12 cellular contexts compared by ENCODE assay signal in the genomic region with DNA sequence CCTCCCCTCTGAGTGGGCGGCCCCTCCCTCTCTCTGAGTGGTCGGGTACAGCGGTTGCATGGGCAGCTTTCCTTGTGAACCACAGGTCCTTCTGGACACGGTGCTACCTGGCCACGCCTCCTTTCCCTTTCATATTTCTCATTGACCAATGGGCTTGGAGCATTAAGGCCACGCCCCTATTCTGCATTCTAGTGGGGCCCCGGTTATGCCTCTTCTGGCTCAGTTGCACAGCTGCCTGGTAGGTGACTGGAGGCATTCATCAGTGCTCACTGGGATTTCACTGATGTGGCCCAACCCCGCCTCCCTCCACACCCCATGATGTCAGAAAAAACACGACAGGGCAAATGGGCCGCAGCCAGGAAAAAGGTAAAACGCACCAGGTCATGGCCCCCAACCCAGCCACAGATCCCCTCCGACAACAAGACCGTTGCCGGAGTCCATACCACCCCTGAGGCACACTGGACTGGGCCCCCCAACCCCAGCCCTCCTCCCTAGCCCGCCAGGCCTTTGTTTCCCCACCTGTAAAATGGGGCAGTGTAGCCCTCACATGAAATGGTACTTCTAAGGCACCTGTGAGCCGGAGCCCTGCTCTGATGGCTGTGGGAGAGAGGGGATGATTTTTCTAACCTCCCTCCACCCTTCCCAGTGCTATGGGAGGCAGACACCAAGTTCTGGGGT. TPM values are rescaled to one million over a fixed set of nuclear protein-coding genes. Genes with fewer than 3 reads are reported as not detected.
DNase-seq lines count a peak whose midpoint lies in the region; ATAC-seq and TF ChIP-seq lines count a peak whose summit lies in the region.
"Had no signal": no experiment of that assay in that cellular context is flagged by ENCODE, and none has a peak within 500 bp of the region (broad histone marks: within the 10 kb centered on the region; RNA-seq: fewer than 3 reads in every experiment).

No MANE protein-coding gene starts in this region.

- WGBS in lung, 2 donors = 79 to 86% methylated on average over 16 of the region's 16 CpGs

- H3K36me3 ChIP-seq in HCT116 (ENCODE audit: control insufficient read depth in 1 of 2, insufficient read depth in 2 of 2, low read length in 2 of 2) (no peaks in the 10 kb centered on the region), lung (ENCODE audit: control insufficient read depth in 2 of 2, insufficient read depth in 2 of 2, low read length in 2 of 2) (no peaks in the 10 kb centered on the region), neural progenitor cell (no peaks in the 10 kb centered on the region)
- H3K36me3 ChIP-seq: thoracic aorta had no signal

- no peak for TF ChIP-seq RAD21 in HCT116 (IDR thresholded peaks at IDR 0.05; ENCODE audit: low read depth)

- POLR2A ChIA-PET in HCT116 (lab: Charles Lee) = interaction anchor here (0.6 to 1.7 kb wide), 4 partner anchors 9 to 621 kb away, joined by 3 to 5 read pairs (median 4); no protein-coding TSS in a partner anchor

- H3K4me3 Mint-ChIP-seq in neural progenitor cell = no peak overlapping the region

- CTCF ChIA-PET in HCT116 (lab: Charles Lee) = interaction anchor here (0.8 to 2.9 kb wide), 4 partner anchors 9 to 191 kb away, joined by 3 to 16 read pairs (median 4); no protein-coding TSS in a partner anchor

- ATAC-seq in HCT116 (peak; percentile 58), lung (ENCODE audit: insufficient read depth, low FRiP score) (no peak), HG03280 (IDR thresholded peaks at IDR 0.05; ENCODE audit: unreplicated experiment) (no peak)

- BruUV-seq in HCT116 (replicated peaks; lab: Mats Ljungman, UMichigan) = no TSS peak

- H4K20me1 ChIP-seq in HCT116 (ENCODE audit: insufficient read depth) (no peaks in the 10 kb centered on the region), neural progenitor cell (ENCODE audit: low read depth) (no peaks in the 10 kb centered on the region)

- no peaks in the 10 kb centered on the region for H3K27me3 ChIP-seq in HCT116 (ENCODE audit: insufficient read depth, low read length)
- no peaks in the 10 kb centered on the region for H3K27me3 ChIP-seq in lung (ENCODE audit: control insufficient read depth, insufficient read depth)
- no peaks in the 10 kb centered on the region for H3K27me3 ChIP-seq in neural progenitor cell

- H3K9me3 ChIP-seq in HCT116 (ENCODE audit: control insufficient read depth in 1 of 2, insufficient read depth in 1 of 2, low read depth in 1 of 2, low read length in 2 of 2) (no peaks in the 10 kb centered on the region), lung (ENCODE audit: control insufficient read depth in 2 of 2, insufficient read depth in 1 of 2, low read length in 1 of 2) (peaks cover 0 to 2% of the 10 kb centered on the region in 2 donors), neural progenitor cell (ENCODE audit: low read depth) (no peaks in the 10 kb centered on the region)
- H3K9me3 ChIP-seq: thoracic aorta had no signal

- intact Hi-C loops in HCT116 (cut with micrococcal nuclease) = loop anchor here (10.0 kb wide), 1 partner anchor 403 kb away; no protein-coding TSS in a partner anchor

- peak overlapping the region; percentile 68 for H2AFZ ChIP-seq in HCT116 (ENCODE audit: low read depth, low read length, poor library complexity, severe bottlenecking)
- H2AFZ ChIP-seq in neural progenitor cell (replicated peaks) = no peak overlapping the region

- H3K27ac ChIP-seq in HCT116 (ENCODE audit: low read depth, low read length) (no peak overlapping the region), lung (ENCODE audit: low read depth in 1 of 2, low read length in 1 of 2) (no peak overlapping the region), neural progenitor cell (no peak overlapping the region)
- H3K27ac ChIP-seq: skin epidermis, thoracic aorta, VCaP had no signal

- H3K4me1 ChIP-seq in HCT116 (ENCODE audit: control insufficient read depth in 1 of 2, insufficient read depth in 2 of 2, low read length in 2 of 2) (peaks cover 7 to 24% of the 10 kb centered on the region in 2 experiments; a peak in 3 of 4 replicates), lung (ENCODE audit: control insufficient read depth in 2 of 2, insufficient read depth in 2 of 2, low read length in 2 of 2) (peaks cover 0 to 8% of the 10 kb centered on the region in 2 donors), neural progenitor cell (no peaks in the 10 kb centered on the region)

- H3K9ac ChIP-seq in HCT116 (ENCODE audit: low read length) (no peak overlapping the region), neural progenitor cell (no peak overlapping the region)

- RAD21 ChIA-PET in HCT116 (lab: Charles Lee; ENCODE audit: low non-redundant PET in 1 of 2, low total read pairs in 2 of 2, uncharacterized antibody in 2 of 2, unreplicated experiment in 2 of 2) = interaction anchor here in 1 of 2 experiments (0.6 kb wide), 1 partner anchor 220 kb away, joined by 4 read pairs; no protein-coding TSS in a partner anchor

- no peak for TF ChIP-seq POLR2A in HCT116 (IDR thresholded peaks at IDR 0.05; ENCODE audit: borderline replicate concordance, extremely low read depth, insufficient read depth, insufficient read length)

- in situ Hi-C loops in KBM-7 (cut with MboI; ENCODE audit: low pct_unique_long_range_greater_than_20kb, low sequenced_read_pairs) = no loop called here

- H3F3A ChIP-seq in neural progenitor cell (ENCODE audit: low read depth) = peaks cover 4% of the 10 kb centered on the region

- no peaks in the 10 kb centered on the region for H3K9me3 Mint-ChIP-seq in neural progenitor cell

- peaks cover 2% of the 10 kb centered on the region for H3K27me3 Mint-ChIP-seq in neural progenitor cell (ENCODE audit: insufficient read depth, low read depth)

- no peaks in the 10 kb centered on the region for H3K36me3 Mint-ChIP-seq in neural progenitor cell

- no peaks in the 10 kb centered on the region for H3K9me2 ChIP-seq in HCT116 (ENCODE audit: insufficient read depth)

- no peaks in the 10 kb centered on the region for H3K4me1 Mint-ChIP-seq in neural progenitor cell

- H3K79me2 ChIP-seq in HCT116 (ENCODE audit: insufficient read depth, low read length) = no peaks in the 10 kb centered on the region
- H3K79me2 ChIP-seq in neural progenitor cell (ENCODE audit: low read depth) = no peaks in the 10 kb centered on the region

- TF ChIP-seq CTCF in HCT116 (IDR thresholded peaks at IDR 0.05 in 2 of 3, conservative IDR thresholded peaks at IDR 0.05 in 1 of 3; ENCODE audit: borderline replicate concordance in 1 of 3, insufficient read depth in 1 of 3, low read depth in 2 of 3, low read length in 2 of 3) (no peak), lung (IDR thresholded peaks at IDR 0.05; ENCODE audit: control extremely low read depth, extremely low read depth) (no peak), neural progenitor cell (IDR thresholded peaks at IDR 0.05) (no peak)

- H3K4me2 ChIP-seq in HCT116 (ENCODE audit: low read length) (peak overlapping the region; percentile 14), neural progenitor cell (no peak overlapping the region)

- DNase-seq in SIG-M5 treated with dmso at 0.1 percent for 504 hours (lab: John Stamatoyannopoulos, UW; ENCODE audit: unreplicated experiment) (peak; percentile 9), SIG-M5 (lab: John Stamatoyannopoulos, UW) (no peak), HCT116 (ENCODE audit: low read depth, low spot score) (peak; percentile 71), RPMI8226 (peak; percentile 65), lung (ENCODE audit: low spot score) (peak; percentile 41), neural progenitor cell (ENCODE audit: low spot score) (no peak), KBM-7 (no peak)
- DNase-seq: central memory CD4-positive, alpha-beta T cell had no signal

- H3K4me3 ChIP-seq in HCT116 (replicated peaks in 1 of 2; ENCODE audit: low read depth in 1 of 2, low read length in 2 of 2) = no peak overlapping the region
- H3K4me3 ChIP-seq in lung = no peak overlapping the region
- H3K4me3 ChIP-seq in neural progenitor cell = no peak overlapping the region
- H3K4me3 ChIP-seq: skin epidermis, thoracic aorta had no signal

- no peak overlapping the region for H3K27ac Mint-ChIP-seq in neural progenitor cell

TF ChIP-seq in HCT116, 20 proteins besides CTCF, POLR2A, EP300 and RAD21:
- peak; percentile 47 for TF ChIP-seq POLR2AphosphoS5 (IDR thresholded peaks at IDR 0.05; ENCODE audit: low read depth, low read length)
- no peak for TF ChIP-seq SIN3A (IDR thresholded peaks at IDR 0.05; ENCODE audit: low read depth)
TF ChIP-seq in HCT116: peak in this region for 1.

RNA-seq across cellular contexts. Expression of a gene that starts 26.3 kb away (rescaled TPM):
- total RNA-seq in HCT116 (2021; ENCODE audit: unreplicated experiment) (72.7 TPM), lung (10 to 100 TPM; 85.2 to 89.2 TPM), neural progenitor cell (ENCODE audit: low replicate concordance) (47.8 and 66.8 TPM in 2 replicates)
- 45.2 and 52.8 TPM in 2 replicates for polyA plus RNA-seq in HCT116 (2012)
- polyA plus RNA-seq in lung = 10 to 100 TPM; 55.2 to 57.3 TPM

RNA-seq across cellular contexts. Expression of a gene that starts 42.5 kb away (rescaled TPM):
- total RNA-seq in HCT116 (2021; ENCODE audit: unreplicated experiment) (1.0 TPM), lung (1 to 10 TPM in 1 of 2 donors, under 1 TPM in 1; 0.34 to 1.4 TPM), neural progenitor cell (ENCODE audit: low replicate concordance) (0.19 TPM in 1 of 2 replicates, not detected in the other)
- polyA plus RNA-seq in HCT116 (2012) = 0.95 and 1.8 TPM in 2 replicates
- polyA plus RNA-seq in lung = under 1 TPM; 0.11 to 0.12 TPM
- total RNA-seq: thoracic aorta had no signal

RNA-seq across cellular contexts. Expression of a gene that starts 57.8 kb away (rescaled TPM):
- total RNA-seq in HCT116 (2021; ENCODE audit: unreplicated experiment) (15.4 TPM), lung (10 to 100 TPM in 1 of 2 donors, 1 to 10 TPM in 1; 6.0 to 11.0 TPM), neural progenitor cell (ENCODE audit: low replicate concordance) (0.67 and 3.5 TPM in 2 replicates)
- 8.6 and 12.6 TPM in 2 replicates for polyA plus RNA-seq in HCT116 (2012)
- polyA plus RNA-seq in lung = 1 to 10 TPM; 3.4 to 4.4 TPM

RNA-seq across cellular contexts. Expression of a gene that starts 58.1 kb away (rescaled TPM):
- 92.7 TPM for total RNA-seq in HCT116 (2021; ENCODE audit: unreplicated experiment)
- polyA plus RNA-seq in HCT116 (2012) = 261 and 304 TPM in 2 replicates
- total RNA-seq in lung = 100 to 1,000 TPM in 1 of 2 donors, 10 to 100 TPM in 1; 38.2 to 116 TPM
- 100 to 1,000 TPM; 142 to 189 TPM for polyA plus RNA-seq in lung
- 5.2 and 7.7 TPM in 2 replicates for total RNA-seq in neural progenitor cell (ENCODE audit: low replicate concordance)

Comparison
In these comparisons a context has a peak if more than half of its experiments do, and no peak if none do; other contexts are left out.
1. DNase-seq: peak in SIG-M5 treated with dmso at 0.1 percent for 504 hours (single experiment), HCT116 (single experiment), RPMI8226 (single experiment) and lung (single experiment); none in SIG-M5 (single experiment), neural progenitor cell (single experiment) and KBM-7 (single experiment).